29 cellular contexts compared by ENCODE assay signal in genomic region chr22:36175892-36176291, GRCh38. TPM values are rescaled to one million over a fixed set of nuclear protein-coding genes. Genes with fewer than 3 reads are reported as not detected.
A peak's percentile ranks its signal among the peaks of the same experiment; 100 is the strongest.
DNase-seq lines count a peak whose midpoint lies in the region; ATAC-seq, FAIRE-seq and TF ChIP-seq lines count a peak whose summit lies in the region.
"Had no signal": no experiment of that assay in that cellular context is flagged by ENCODE, and none has a peak within 500 bp of the region (broad histone marks: within the 10 kb centered on the region; RNA-seq: fewer than 3 reads in every experiment).

No MANE protein-coding gene starts in this region.

- H3K9me1 ChIP-seq in keratinocyte (ENCODE audit: control insufficient read depth, extremely low read depth, insufficient read depth, low read length), result no peaks in the 10 kb centered on the region

- H3K4me2 ChIP-seq in astrocyte (ENCODE audit: low read length) (no peak overlapping the region), keratinocyte (ENCODE audit: control insufficient read depth, extremely low read depth, insufficient read depth, low read depth, low read length) (no peak overlapping the region)
- H3K4me2 ChIP-seq: KMS-11 had no signal

- ATAC-seq in activated CD4-positive, CD25-positive, alpha-beta regulatory T cell treated with anti-CD3 and anti-CD28 coated beads, Interleukin-2, amount 50 U/mL, for 24 hours, result no peak
- ATAC-seq: naive thymus-derived CD8-positive, alpha-beta T cell had no signal

- H3K9me3 Mint-ChIP-seq in HFFc6 (no peaks in the 10 kb centered on the region), astrocyte (ENCODE audit: unreplicated experiment) (no peaks in the 10 kb centered on the region)
- H3K9me3 Mint-ChIP-seq: activated naive CD4-positive, alpha-beta T cell treated with anti-CD3 and anti-CD28 coated beads, Interleukin-2, amount 10 ng/mL, durations not matched to agents 7 days and 5 days; naive thymus-derived CD8-positive, alpha-beta T cell had no signal

- FAIRE-seq in astrocyte (lab: Jason Lieb, UNC) (peak; percentile 39), keratinocyte (lab: Jason Lieb, UNC) (no peak)
- FAIRE-seq: endometrium, kidney had no signal

- H4K20me1 ChIP-seq in astrocyte (ENCODE audit: insufficient read depth, low read length), result no peaks in the 10 kb centered on the region
- no peaks in the 10 kb centered on the region for H4K20me1 ChIP-seq in keratinocyte (ENCODE audit: control insufficient read depth, extremely low read depth, insufficient read depth, low read length)

- H3K4me1 ChIP-seq in BE2C (no peaks in the 10 kb centered on the region), astrocyte (ENCODE audit: insufficient read depth, low read length) (no peaks in the 10 kb centered on the region), keratinocyte (ENCODE audit: control insufficient read depth, extremely low read depth, insufficient read depth, low read length) (no peaks in the 10 kb centered on the region), testis (no peaks in the 10 kb centered on the region)

- H3K79me2 ChIP-seq in astrocyte (ENCODE audit: insufficient read depth, low read length), result no peaks in the 10 kb centered on the region
- no peaks in the 10 kb centered on the region for H3K79me2 ChIP-seq in keratinocyte (ENCODE audit: control insufficient read depth, insufficient read depth, low read length)

- H3K27me3 ChIP-seq in BE2C (no peaks in the 10 kb centered on the region), astrocyte (ENCODE audit: insufficient read depth, low read length) (peaks cover under 1% of the 10 kb centered on the region), keratinocyte (ENCODE audit: control insufficient read depth, extremely low read depth, insufficient read depth, low read length) (no peaks in the 10 kb centered on the region), testis (no peaks in the 10 kb centered on the region)

- no peaks in the 10 kb centered on the region for H3K4me1 Mint-ChIP-seq in HFFc6 (ENCODE audit: low read depth)
- peaks cover 2% of the 10 kb centered on the region for H3K4me1 Mint-ChIP-seq in astrocyte (ENCODE audit: low read depth, unreplicated experiment)
- H3K4me1 Mint-ChIP-seq: activated naive CD4-positive, alpha-beta T cell treated with anti-CD3 and anti-CD28 coated beads, Interleukin-2, amount 10 ng/mL, durations not matched to agents 7 days and 5 days had no signal

- WGBS in testis, 2 donors, result 36 to 89% methylated on average over 1 of the region's 1 CpG

- no peak overlapping the region for H3K27ac ChIP-seq in astrocyte (ENCODE audit: low read depth, low read length)
- H3K27ac ChIP-seq in keratinocyte (ENCODE audit: control insufficient read depth, insufficient read depth, low read length), result no peak overlapping the region
- H3K27ac ChIP-seq in testis, result no peak overlapping the region
- H3K27ac ChIP-seq: KMS-11, RWPE1, skin epidermis had no signal

- TF ChIP-seq CTCF in BE2C (IDR thresholded peaks at IDR 0.05; ENCODE audit: low read depth, low read length) (peak; percentile 18; the same call in 1 of the 2 replicates), HFFc6 (IDR thresholded peaks at IDR 0.05) (peak; percentile 54), astrocyte (IDR thresholded peaks at IDR 0.05; ENCODE audit: insufficient read depth, low read depth, low read length) (no peak), keratinocyte (optimal IDR thresholded peaks at IDR 0.05 in 1 of 3, IDR thresholded peaks at IDR 0.05 in 1 of 3, conservative IDR thresholded peaks at IDR 0.05 in 1 of 3; ENCODE audit: extremely low read depth in 1 of 3, insufficient read depth in 2 of 3, low read length in 3 of 3) (peak in 2 of 3 experiments; percentile 4 to 37), testis (IDR thresholded peaks at IDR 0.05) (no peak)

- DNase-seq in BE2C (no peak), HFFc6 (no peak), astrocyte (ENCODE audit: low read depth) (no peak), keratinocyte (ENCODE audit: low read depth, low spot score) (no peak), testis (no peak), hypothalamus (lab: John Stamatoyannopoulos, UW) (no peak)
- no peak for DNase-seq in stimulated activated CD4-positive, alpha-beta T cell treated with anti-CD3 and anti-CD28 coated beads, Interleukin-4, amount 100 ng/mL, for 24 hours
- DNase-seq: activated CD4-positive, alpha-beta memory T cell treated with anti-CD3 and anti-CD28 coated beads for 36 hours; activated CD4-positive, CD25-positive, alpha-beta regulatory T cell treated with anti-CD3 and anti-CD28 coated beads, Interleukin-2, amount 50 U/mL, for 72 hours; activated CD8-positive, alpha-beta memory T cell treated with anti-CD3 and anti-CD28 coated beads, Interleukin-2, amount 50 U/mL, for 48 hours; activated naive CD4-positive, alpha-beta T cell treated with anti-CD3 and anti-CD28 coated beads, Interleukin-2, amount 10 ng/mL, durations not matched to agents 7 days and 5 days; amniotic stem cell; DMS79 treated with DMSO at 0.1 percent for 48 hours; GF-D8; kidney; midbrain; naive thymus-derived CD8-positive, alpha-beta T cell; NCI-H187; NCI-H774; occipital lobe had no signal

- H3K27ac Mint-ChIP-seq in HFFc6 (no peak overlapping the region), astrocyte (ENCODE audit: unreplicated experiment) (no peak overlapping the region)
- H3K27ac Mint-ChIP-seq: activated CD4-positive, alpha-beta memory T cell treated with anti-CD3 and anti-CD28 coated beads for 36 hours; activated naive CD4-positive, alpha-beta T cell treated with anti-CD3 and anti-CD28 coated beads, Interleukin-2, amount 10 ng/mL, durations not matched to agents 7 days and 5 days; B cell; stimulated activated naive CD8-positive, alpha-beta T cell treated with anti-CD3 and anti-CD28 coated beads, Interleukin-15, Interleukin-2, amounts not matched to agents 100 ng/mL and 50 ng/mL, for 24 hours; T-helper 1 cell treated with Interleukin-12 subunit alpha and Interleukin-12 subunit beta and Interleukin-4 antibody, amounts not matched to agents 30 μg/mL and 1 μg/mL, for 36 hours had no signal

- no peak overlapping the region for H3K4me3 ChIP-seq in BE2C (ENCODE audit: low read depth, low read length)
- no peak overlapping the region for H3K4me3 ChIP-seq in astrocyte (ENCODE audit: insufficient read depth, low read depth, low read length)
- no peak overlapping the region for H3K4me3 ChIP-seq in keratinocyte (ENCODE audit: control insufficient read depth in 2 of 3, extremely low read depth in 1 of 3, insufficient read depth in 2 of 3, low read depth in 1 of 3, low read length in 3 of 3)
- no peak overlapping the region for H3K4me3 ChIP-seq in testis
- H3K4me3 ChIP-seq: skin epidermis had no signal

- H3K9ac ChIP-seq in astrocyte (ENCODE audit: low read length) (no peak overlapping the region), keratinocyte (ENCODE audit: control insufficient read depth, extremely low read depth, insufficient read depth, low read length) (no peak overlapping the region)
- H3K9ac ChIP-seq: KMS-11 had no signal

- TF ChIP-seq POLR2A in testis (IDR thresholded peaks at IDR 0.05), result no peak

- H3K36me3 Mint-ChIP-seq in HFFc6 (ENCODE audit: low read depth) (no peaks in the 10 kb centered on the region), astrocyte (ENCODE audit: low read depth, unreplicated experiment) (no peaks in the 10 kb centered on the region)
- H3K36me3 Mint-ChIP-seq: activated CD4-positive, alpha-beta memory T cell treated with anti-CD3 and anti-CD28 coated beads for 36 hours; activated naive CD4-positive, alpha-beta T cell treated with anti-CD3 and anti-CD28 coated beads, Interleukin-2, amount 10 ng/mL, durations not matched to agents 7 days and 5 days; naive thymus-derived CD8-positive, alpha-beta T cell had no signal

- dilution Hi-C loops in keratinocyte (cut with MboI; ENCODE audit: extremely low pct_ligation_motif_present, low sequenced_read_pairs), result no loop called here

- H3K27me3 Mint-ChIP-seq in HFFc6 (ENCODE audit: insufficient read depth) (peaks cover 11% of the 10 kb centered on the region), astrocyte (ENCODE audit: low read depth, unreplicated experiment) (no peaks in the 10 kb centered on the region)
- H3K27me3 Mint-ChIP-seq: activated CD4-positive, alpha-beta memory T cell treated with anti-CD3 and anti-CD28 coated beads for 36 hours; B cell; naive thymus-derived CD8-positive, alpha-beta T cell; stimulated activated naive CD8-positive, alpha-beta T cell treated with anti-CD3 and anti-CD28 coated beads, Interleukin-15, Interleukin-2, amounts not matched to agents 100 ng/mL and 50 ng/mL, for 24 hours had no signal

- H3K9me3 ChIP-seq in BE2C (no peaks in the 10 kb centered on the region), astrocyte (ENCODE audit: insufficient read depth, low read depth, low read length) (no peaks in the 10 kb centered on the region), keratinocyte (ENCODE audit: control insufficient read depth, low read depth, low read length) (no peaks in the 10 kb centered on the region), testis (no peaks in the 10 kb centered on the region)

- no peaks in the 10 kb centered on the region for H3K36me3 ChIP-seq in BE2C
- H3K36me3 ChIP-seq in astrocyte (ENCODE audit: insufficient read depth, low read length), result no peaks in the 10 kb centered on the region
- H3K36me3 ChIP-seq in keratinocyte (ENCODE audit: control insufficient read depth in 2 of 2, extremely low read depth in 1 of 2, insufficient read depth in 2 of 2, low read length in 2 of 2), result no peaks in the 10 kb centered on the region
- H3K36me3 ChIP-seq in testis (ENCODE audit: low read depth, missing control alignments), result no peaks in the 10 kb centered on the region

- intact Hi-C loops in testis (cut with DNase I; ENCODE audit: low total_unique reads), result no loop called here

- no peak overlapping the region for H2AFZ ChIP-seq in astrocyte (ENCODE audit: low read depth, low read length)
- no peak overlapping the region for H2AFZ ChIP-seq in keratinocyte (ENCODE audit: control insufficient read depth, low read length)

- H3K4me3 Mint-ChIP-seq in HFFc6 (no peak overlapping the region), astrocyte (ENCODE audit: unreplicated experiment) (no peak overlapping the region)
- H3K4me3 Mint-ChIP-seq: activated CD4-positive, alpha-beta memory T cell treated with anti-CD3 and anti-CD28 coated beads for 36 hours; activated naive CD4-positive, alpha-beta T cell treated with anti-CD3 and anti-CD28 coated beads, Interleukin-2, amount 10 ng/mL, durations not matched to agents 7 days and 5 days; B cell; naive thymus-derived CD8-positive, alpha-beta T cell; stimulated activated naive CD8-positive, alpha-beta T cell treated with anti-CD3 and anti-CD28 coated beads, Interleukin-15, Interleukin-2, amounts not matched to agents 100 ng/mL and 50 ng/mL, for 24 hours; T-helper 1 cell treated with Interleukin-12 subunit alpha and Interleukin-12 subunit beta and Interleukin-4 antibody, amounts not matched to agents 30 μg/mL and 1 μg/mL, for 36 hours had no signal

RNA-seq across cellular contexts. Expression of gene APOL3, which starts 15.3 kb away (rescaled TPM):
- polyA plus RNA-seq in BE2C (2012; ENCODE audit: insufficient read depth, insufficient read length, low read depth), result not detected
- 1 to 10 TPM; 1.0 to 2.3 (median 2.2) TPM for total RNA-seq in HFFc6 (2021; fragmentation: NEBNext Ultra II Directional; extraction: Animal tissue kit (Norgen Biotek cat#: 25700))
- 2.3 and 2.5 TPM in 2 replicates for total RNA-seq in astrocyte
- 0.46 to 1.1 TPM (median 0.92 TPM) in 3 replicates for polyA plus RNA-seq in keratinocyte
- polyA plus RNA-seq in keratinocyte (2011; ENCODE audit: low read depth), result not detected
- 0.45 and 0.49 TPM in 2 replicates for polyA plus RNA-seq in keratinocyte (2011; cell fraction: cytosol; rRNA removed)
- polyA plus RNA-seq in keratinocyte (2011; cell fraction: nucleus; rRNA removed), result 0.40 and 0.52 TPM in 2 replicates
- 1.2 TPM in 1 of 2 replicates, not detected in the other for polyA plus RNA-seq in keratinocyte (2012; ENCODE audit: low replicate concordance)
- polyA minus RNA-seq in keratinocyte, result 0.56 to 2.9 TPM in 2 of 3 replicates, not detected in the other
- polyA minus RNA-seq in keratinocyte (2011; cell fraction: cytosol; rRNA and poly(A)+ RNA removed), result not detected
- 0.32 TPM in 1 of 2 replicates, not detected in the other for polyA minus RNA-seq in keratinocyte (2011; cell fraction: nucleus; rRNA and poly(A)+ RNA removed)
- 10 to 100 TPM; 10.6 to 13.6 TPM for total RNA-seq in testis
- 20.9 TPM for polyA plus RNA-seq in testis (ENCODE audit: insufficient read depth, low read depth, low replicate concordance)
- total RNA-seq: bronchial epithelial cell had no signal

RNA-seq across cellular contexts. Expression of gene APOL4, which starts 25.7 kb away (rescaled TPM):
- polyA plus RNA-seq in BE2C (2012; ENCODE audit: insufficient read depth, insufficient read length, low read depth), result not detected
- not detected for total RNA-seq in HFFc6 (2021; fragmentation: NEBNext Ultra II Directional; extraction: Animal tissue kit (Norgen Biotek cat#: 25700))
- total RNA-seq in astrocyte (0.07 TPM in 1 of 2 replicates, not detected in the other), testis (1 to 10 TPM in 1 of 2 donors, under 1 TPM in 1; 0.55 to 4.3 TPM)
- polyA plus RNA-seq in keratinocyte (0.03 to 0.08 TPM (median 0.04 TPM) in 3 replicates), testis (ENCODE audit: insufficient read depth, low read depth, low replicate concordance) (4.3 TPM)
- polyA plus RNA-seq in keratinocyte (2011; ENCODE audit: low read depth), result not detected
- 0.02 TPM in 1 of 2 replicates, not detected in the other for polyA plus RNA-seq in keratinocyte (2011; cell fraction: cytosol; rRNA removed)
- 0.08 and 0.23 TPM in 2 replicates for polyA plus RNA-seq in keratinocyte (2011; cell fraction: nucleus; rRNA removed)
- polyA plus RNA-seq in keratinocyte (2012; ENCODE audit: low replicate concordance), result 0.10 TPM in 1 of 2 replicates, not detected in the other
- polyA minus RNA-seq in keratinocyte, result not detected in 3 replicates
- polyA minus RNA-seq in keratinocyte (2011; cell fraction: cytosol; rRNA and poly(A)+ RNA removed), result not detected
- polyA minus RNA-seq in keratinocyte (2011; cell fraction: nucleus; rRNA and poly(A)+ RNA removed), result 1.0 TPM in 1 of 2 replicates, not detected in the other
- total RNA-seq: B cell; naive thymus-derived CD8-positive, alpha-beta T cell had no signal
- polyA plus RNA-seq: naive thymus-derived CD8-positive, alpha-beta T cell had no signal

Comparison
In these comparisons a context has a peak if more than half of its experiments do, and no peak if none do; other contexts are left out.
1. CTCF ChIP-seq: peak in BE2C (single experiment), HFFc6 (single experiment) and keratinocyte (2 of 3); none in astrocyte (single experiment) and testis (0 of 3).